1 cellular context compared by ENCODE assay signal in the genomic region with DNA sequence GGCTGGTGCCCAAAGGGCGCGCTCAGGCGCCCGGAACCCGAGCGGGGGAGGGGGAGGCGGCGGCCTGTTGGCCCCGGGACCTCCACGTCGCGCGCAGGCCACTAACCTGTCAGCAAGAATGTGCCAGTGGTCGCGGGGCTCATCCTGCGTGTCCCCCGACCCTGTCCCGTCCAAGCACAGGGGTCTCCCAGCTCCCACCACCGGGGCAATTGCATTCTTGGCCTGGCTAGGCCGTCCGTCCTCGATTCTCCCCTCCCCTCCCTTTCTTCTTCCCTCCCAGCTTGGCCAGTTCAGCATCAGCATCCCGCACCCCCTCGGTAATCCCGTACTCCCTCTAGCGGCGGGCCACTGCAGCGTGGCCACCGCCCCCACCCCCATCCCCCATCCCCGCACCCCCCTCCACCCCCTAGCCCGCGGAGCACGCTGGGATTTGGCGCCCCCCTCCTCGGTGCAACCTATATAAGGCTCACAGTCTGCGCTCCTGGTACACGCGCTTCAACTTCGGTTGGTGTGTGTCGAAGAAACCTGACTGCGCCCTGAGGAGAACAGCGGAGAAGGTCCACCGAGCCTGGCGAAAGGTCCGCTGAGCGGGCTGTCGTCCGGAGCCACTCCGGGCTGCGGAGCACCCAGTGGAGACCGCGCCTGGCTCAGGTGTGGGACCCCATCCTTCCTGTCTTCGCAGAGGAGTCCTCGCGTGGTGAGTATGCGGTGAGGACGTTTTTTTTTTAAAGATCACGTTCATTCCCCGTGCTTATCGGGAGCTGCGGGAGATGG.
A peak's percentile ranks its signal among the peaks of the same experiment; 100 is the strongest.
TF ChIP-seq lines count a peak whose summit lies in the region.

A gene with protein sequence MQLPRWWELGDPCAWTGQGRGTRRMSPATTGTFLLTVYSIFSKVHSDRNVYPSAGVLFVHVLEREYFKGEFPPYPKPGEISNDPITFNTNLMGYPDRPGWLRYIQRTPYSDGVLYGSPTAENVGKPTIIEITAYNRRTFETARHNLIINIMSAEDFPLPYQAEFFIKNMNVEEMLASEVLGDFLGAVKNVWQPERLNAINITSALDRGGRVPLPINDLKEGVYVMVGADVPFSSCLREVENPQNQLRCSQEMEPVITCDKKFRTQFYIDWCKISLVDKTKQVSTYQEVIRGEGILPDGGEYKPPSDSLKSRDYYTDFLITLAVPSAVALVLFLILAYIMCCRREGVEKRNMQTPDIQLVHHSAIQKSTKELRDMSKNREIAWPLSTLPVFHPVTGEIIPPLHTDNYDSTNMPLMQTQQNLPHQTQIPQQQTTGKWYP (minus strand): TSS at position 250 of the 774 bp plus-strand sequence. CDS start 35 bp downstream, at position 215.

TF ChIP-seq in HepG2, 621 proteins besides CTCF, POLR2A, EP300 and RAD21 (continued from another document and continues in another):
- no peak for TF ChIP-seq KIAA2018 (CRISPR knock-in tag; IDR thresholded peaks at IDR 0.05; ENCODE audit: borderline replicate concordance)
- no peak for TF ChIP-seq JUND (CRISPR knock-in tag; IDR thresholded peaks at IDR 0.05)
- 0 out of 2 replicates have a peak, but pooled peaks have one; percentile 51 for TF ChIP-seq ZNF790 (CRISPR knock-in tag; IDR thresholded peaks at IDR 0.05; ENCODE audit: borderline replicate concordance)
- no peak for TF ChIP-seq RFX1 (IDR thresholded peaks at IDR 0.05)
- 0 out of 2 replicates have a peak, but pooled peaks have one; percentile 12 for TF ChIP-seq ZBTB7A (CRISPR knock-in tag; IDR thresholded peaks at IDR 0.05)
- TF ChIP-seq GTF2F1 (IDR thresholded peaks at IDR 0.05; ENCODE audit: low read length), result 0 out of 2 replicates have a peak, but pooled peaks have one; percentile 16
- peak; percentile 35; the same call in 1 of the 2 replicates for TF ChIP-seq ZNF768 (CRISPR knock-in tag; IDR thresholded peaks at IDR 0.05)
- TF ChIP-seq ZSCAN21 (CRISPR knock-in tag; IDR thresholded peaks at IDR 0.05; ENCODE audit: borderline replicate concordance), result peak; percentile 50; the same call in 1 of the 2 replicates
- TF ChIP-seq, protein P1, sequence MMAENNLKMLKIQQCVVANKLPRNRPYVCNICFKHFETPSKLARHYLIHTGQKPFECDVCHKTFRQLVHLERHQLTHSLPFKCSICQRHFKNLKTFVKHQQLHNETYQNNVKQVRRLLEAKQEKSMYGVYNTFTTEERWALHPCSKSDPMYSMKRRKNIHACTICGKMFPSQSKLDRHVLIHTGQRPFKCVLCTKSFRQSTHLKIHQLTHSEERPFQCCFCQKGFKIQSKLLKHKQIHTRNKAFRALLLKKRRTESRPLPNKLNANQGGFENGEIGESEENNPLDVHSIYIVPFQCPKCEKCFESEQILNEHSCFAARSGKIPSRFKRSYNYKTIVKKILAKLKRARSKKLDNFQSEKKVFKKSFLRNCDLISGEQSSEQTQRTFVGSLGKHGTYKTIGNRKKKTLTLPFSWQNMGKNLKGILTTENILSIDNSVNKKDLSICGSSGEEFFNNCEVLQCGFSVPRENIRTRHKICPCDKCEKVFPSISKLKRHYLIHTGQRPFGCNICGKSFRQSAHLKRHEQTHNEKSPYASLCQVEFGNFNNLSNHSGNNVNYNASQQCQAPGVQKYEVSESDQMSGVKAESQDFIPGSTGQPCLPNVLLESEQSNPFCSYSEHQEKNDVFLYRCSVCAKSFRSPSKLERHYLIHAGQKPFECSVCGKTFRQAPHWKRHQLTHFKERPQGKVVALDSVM (CRISPR knock-in tag; IDR thresholded peaks at IDR 0.05), result no peak
- TF ChIP-seq, protein P2, sequence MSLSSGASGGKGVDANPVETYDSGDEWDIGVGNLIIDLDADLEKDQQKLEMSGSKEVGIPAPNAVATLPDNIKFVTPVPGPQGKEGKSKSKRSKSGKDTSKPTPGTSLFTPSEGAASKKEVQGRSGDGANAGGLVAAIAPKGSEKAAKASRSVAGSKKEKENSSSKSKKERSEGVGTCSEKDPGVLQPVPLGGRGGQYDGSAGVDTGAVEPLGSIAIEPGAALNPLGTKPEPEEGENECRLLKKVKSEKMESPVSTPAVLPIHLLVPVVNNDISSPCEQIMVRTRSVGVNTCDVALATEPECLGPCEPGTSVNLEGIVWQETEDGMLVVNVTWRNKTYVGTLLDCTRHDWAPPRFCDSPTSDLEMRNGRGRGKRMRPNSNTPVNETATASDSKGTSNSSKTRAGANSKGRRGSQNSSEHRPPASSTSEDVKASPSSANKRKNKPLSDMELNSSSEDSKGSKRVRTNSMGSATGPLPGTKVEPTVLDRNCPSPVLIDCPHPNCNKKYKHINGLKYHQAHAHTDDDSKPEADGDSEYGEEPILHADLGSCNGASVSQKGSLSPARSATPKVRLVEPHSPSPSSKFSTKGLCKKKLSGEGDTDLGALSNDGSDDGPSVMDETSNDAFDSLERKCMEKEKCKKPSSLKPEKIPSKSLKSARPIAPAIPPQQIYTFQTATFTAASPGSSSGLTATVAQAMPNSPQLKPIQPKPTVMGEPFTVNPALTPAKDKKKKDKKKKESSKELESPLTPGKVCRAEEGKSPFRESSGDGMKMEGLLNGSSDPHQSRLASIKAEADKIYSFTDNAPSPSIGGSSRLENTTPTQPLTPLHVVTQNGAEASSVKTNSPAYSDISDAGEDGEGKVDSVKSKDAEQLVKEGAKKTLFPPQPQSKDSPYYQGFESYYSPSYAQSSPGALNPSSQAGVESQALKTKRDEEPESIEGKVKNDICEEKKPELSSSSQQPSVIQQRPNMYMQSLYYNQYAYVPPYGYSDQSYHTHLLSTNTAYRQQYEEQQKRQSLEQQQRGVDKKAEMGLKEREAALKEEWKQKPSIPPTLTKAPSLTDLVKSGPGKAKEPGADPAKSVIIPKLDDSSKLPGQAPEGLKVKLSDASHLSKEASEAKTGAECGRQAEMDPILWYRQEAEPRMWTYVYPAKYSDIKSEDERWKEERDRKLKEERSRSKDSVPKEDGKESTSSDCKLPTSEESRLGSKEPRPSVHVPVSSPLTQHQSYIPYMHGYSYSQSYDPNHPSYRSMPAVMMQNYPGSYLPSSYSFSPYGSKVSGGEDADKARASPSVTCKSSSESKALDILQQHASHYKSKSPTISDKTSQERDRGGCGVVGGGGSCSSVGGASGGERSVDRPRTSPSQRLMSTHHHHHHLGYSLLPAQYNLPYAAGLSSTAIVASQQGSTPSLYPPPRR (CRISPR knock-in tag; IDR thresholded peaks at IDR 0.05; ENCODE audit: borderline replicate concordance), result peak; percentile 50; the same call in 1 of the 2 replicates
- no peak for TF ChIP-seq KLF9 (CRISPR knock-in tag; IDR thresholded peaks at IDR 0.05; ENCODE audit: low read depth)
- TF ChIP-seq JUNB (CRISPR knock-in tag; IDR thresholded peaks at IDR 0.05; ENCODE audit: borderline replicate concordance), result no peak
- 0 out of 2 replicates have a peak, but pooled peaks have one; percentile 6 for TF ChIP-seq ARID5B (CRISPR knock-in tag; IDR thresholded peaks at IDR 0.05)
- TF ChIP-seq ZNF230 (CRISPR knock-in tag; IDR thresholded peaks at IDR 0.05), result no peak
- TF ChIP-seq, protein P3, sequence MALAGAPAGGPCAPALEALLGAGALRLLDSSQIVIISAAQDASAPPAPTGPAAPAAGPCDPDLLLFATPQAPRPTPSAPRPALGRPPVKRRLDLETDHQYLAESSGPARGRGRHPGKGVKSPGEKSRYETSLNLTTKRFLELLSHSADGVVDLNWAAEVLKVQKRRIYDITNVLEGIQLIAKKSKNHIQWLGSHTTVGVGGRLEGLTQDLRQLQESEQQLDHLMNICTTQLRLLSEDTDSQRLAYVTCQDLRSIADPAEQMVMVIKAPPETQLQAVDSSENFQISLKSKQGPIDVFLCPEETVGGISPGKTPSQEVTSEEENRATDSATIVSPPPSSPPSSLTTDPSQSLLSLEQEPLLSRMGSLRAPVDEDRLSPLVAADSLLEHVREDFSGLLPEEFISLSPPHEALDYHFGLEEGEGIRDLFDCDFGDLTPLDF (CRISPR knock-in tag; IDR thresholded peaks at IDR 0.05), result 0 out of 2 replicates have a peak, but pooled peaks have one; percentile 27
- TF ChIP-seq MXI1 (IDR thresholded peaks at IDR 0.05; ENCODE audit: borderline replicate concordance, low read depth, low read length), result 0 out of 3 replicates have a peak, but pooled peaks have one; percentile 45
- TF ChIP-seq XRCC5 (optimal IDR thresholded peaks at IDR 0.05; ENCODE audit: low read length), result no peak
